In the genomic region with DNA sequence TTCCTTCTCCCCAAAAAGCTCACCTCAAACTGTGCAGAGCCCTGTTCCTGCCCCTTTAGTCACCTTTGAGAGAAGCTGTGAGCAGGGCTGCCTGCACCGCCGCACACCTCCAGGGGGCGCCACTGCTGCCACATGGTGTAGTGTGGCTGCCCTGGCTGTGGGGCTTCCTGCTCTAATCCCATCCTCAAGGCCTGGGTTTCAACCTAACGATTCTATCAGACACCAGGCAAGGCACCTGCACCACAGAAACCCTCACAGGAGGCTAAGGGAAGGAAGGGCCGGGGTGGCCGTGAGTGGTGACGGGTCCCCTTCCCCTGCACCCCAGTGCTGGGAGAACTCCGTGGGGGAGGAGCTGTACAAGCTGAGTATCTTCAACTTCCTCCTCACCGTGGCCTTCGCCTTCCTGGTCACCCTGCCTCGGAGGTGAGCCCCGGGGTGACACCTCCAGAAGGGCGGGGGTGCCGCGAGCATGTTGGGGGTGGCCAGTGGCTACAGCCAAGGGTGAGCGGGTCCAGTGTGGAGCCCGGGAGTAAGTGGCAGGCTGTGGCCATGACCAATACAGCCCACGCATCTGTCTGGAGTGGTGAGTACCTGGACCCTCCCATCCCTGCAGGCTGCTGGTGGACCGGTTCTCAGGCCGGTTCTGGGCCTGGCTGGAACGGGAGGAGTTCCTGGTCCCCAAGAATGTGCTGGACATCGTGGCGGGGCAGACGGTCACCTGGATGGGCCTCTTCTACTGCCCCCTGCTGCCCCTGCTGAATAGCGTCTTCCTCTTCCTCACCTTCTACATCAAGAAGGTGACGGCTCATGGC, we compare ENCODE assay signal across 1 cellular context.
TF ChIP-seq lines count a peak whose summit lies in the region.

No MANE protein-coding gene starts in this region.

TF ChIP-seq in HepG2, 621 proteins besides CTCF, POLR2A, EP300 and RAD21 (continued from another document and continues in another):
- TF ChIP-seq FOXO4 (CRISPR knock-in tag; conservative IDR thresholded peaks at IDR 0.05) (no peak), RBM39 (IDR thresholded peaks at IDR 0.05; ENCODE audit: low read depth, low read length, poor library complexity, severe bottlenecking) (peak; percentile 28), ZZZ3 (CRISPR knock-in tag; IDR thresholded peaks at IDR 0.05; ENCODE audit: borderline replicate concordance) (no peak), NR2C2 (CRISPR knock-in tag; IDR thresholded peaks at IDR 0.05; ENCODE audit: borderline replicate concordance) (0 out of 2 replicates have a peak, but pooled peaks have one; percentile 14), TEAD3 (CRISPR knock-in tag; optimal IDR thresholded peaks at IDR 0.05; ENCODE audit: borderline replicate concordance) (peak; percentile 72), TEF (CRISPR knock-in tag; IDR thresholded peaks at IDR 0.05) (no peak), ZNF280B (CRISPR knock-in tag; IDR thresholded peaks at IDR 0.05; ENCODE audit: borderline replicate concordance) (peak; percentile 18; the same call in 1 of the 2 replicates), TFAP4 (IDR thresholded peaks at IDR 0.05; ENCODE audit: borderline replicate concordance, low read depth) (peak; percentile 69; the same call in 1 of the 2 replicates), RBFOX2 (IDR thresholded peaks at IDR 0.05; ENCODE audit: low read depth, low read length) (no peak), ADNP (CRISPR knock-in tag; IDR thresholded peaks at IDR 0.05) (peak; percentile 100), KDM3A (CRISPR knock-in tag; IDR thresholded peaks at IDR 0.05; ENCODE audit: low read depth) (0 out of 2 replicates have a peak, but pooled peaks have one; percentile 14), ZNF737 (CRISPR knock-in tag; IDR thresholded peaks at IDR 0.05; ENCODE audit: borderline replicate concordance) (0 out of 2 replicates have a peak, but pooled peaks have one; percentile 22), HNF1A (IDR thresholded peaks at IDR 0.05; ENCODE audit: low read depth) (no peak), HNF1A (CRISPR knock-in tag; IDR thresholded peaks at IDR 0.05; ENCODE audit: borderline replicate concordance) (no peak), ZNF780A (CRISPR knock-in tag; IDR thresholded peaks at IDR 0.05) (0 out of 2 replicates have a peak, but pooled peaks have one; percentile 77), ZNF317 (CRISPR knock-in tag; IDR thresholded peaks at IDR 0.05) (0 out of 2 replicates have a peak, but pooled peaks have one; percentile 50)
- TF ChIP-seq, protein P1, sequence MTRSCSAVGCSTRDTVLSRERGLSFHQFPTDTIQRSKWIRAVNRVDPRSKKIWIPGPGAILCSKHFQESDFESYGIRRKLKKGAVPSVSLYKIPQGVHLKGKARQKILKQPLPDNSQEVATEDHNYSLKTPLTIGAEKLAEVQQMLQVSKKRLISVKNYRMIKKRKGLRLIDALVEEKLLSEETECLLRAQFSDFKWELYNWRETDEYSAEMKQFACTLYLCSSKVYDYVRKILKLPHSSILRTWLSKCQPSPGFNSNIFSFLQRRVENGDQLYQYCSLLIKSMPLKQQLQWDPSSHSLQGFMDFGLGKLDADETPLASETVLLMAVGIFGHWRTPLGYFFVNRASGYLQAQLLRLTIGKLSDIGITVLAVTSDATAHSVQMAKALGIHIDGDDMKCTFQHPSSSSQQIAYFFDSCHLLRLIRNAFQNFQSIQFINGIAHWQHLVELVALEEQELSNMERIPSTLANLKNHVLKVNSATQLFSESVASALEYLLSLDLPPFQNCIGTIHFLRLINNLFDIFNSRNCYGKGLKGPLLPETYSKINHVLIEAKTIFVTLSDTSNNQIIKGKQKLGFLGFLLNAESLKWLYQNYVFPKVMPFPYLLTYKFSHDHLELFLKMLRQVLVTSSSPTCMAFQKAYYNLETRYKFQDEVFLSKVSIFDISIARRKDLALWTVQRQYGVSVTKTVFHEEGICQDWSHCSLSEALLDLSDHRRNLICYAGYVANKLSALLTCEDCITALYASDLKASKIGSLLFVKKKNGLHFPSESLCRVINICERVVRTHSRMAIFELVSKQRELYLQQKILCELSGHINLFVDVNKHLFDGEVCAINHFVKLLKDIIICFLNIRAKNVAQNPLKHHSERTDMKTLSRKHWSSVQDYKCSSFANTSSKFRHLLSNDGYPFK (CRISPR knock-in tag; IDR thresholded peaks at IDR 0.05; ENCODE audit: borderline replicate concordance): peak; percentile 34
- TF ChIP-seq, protein P2, sequence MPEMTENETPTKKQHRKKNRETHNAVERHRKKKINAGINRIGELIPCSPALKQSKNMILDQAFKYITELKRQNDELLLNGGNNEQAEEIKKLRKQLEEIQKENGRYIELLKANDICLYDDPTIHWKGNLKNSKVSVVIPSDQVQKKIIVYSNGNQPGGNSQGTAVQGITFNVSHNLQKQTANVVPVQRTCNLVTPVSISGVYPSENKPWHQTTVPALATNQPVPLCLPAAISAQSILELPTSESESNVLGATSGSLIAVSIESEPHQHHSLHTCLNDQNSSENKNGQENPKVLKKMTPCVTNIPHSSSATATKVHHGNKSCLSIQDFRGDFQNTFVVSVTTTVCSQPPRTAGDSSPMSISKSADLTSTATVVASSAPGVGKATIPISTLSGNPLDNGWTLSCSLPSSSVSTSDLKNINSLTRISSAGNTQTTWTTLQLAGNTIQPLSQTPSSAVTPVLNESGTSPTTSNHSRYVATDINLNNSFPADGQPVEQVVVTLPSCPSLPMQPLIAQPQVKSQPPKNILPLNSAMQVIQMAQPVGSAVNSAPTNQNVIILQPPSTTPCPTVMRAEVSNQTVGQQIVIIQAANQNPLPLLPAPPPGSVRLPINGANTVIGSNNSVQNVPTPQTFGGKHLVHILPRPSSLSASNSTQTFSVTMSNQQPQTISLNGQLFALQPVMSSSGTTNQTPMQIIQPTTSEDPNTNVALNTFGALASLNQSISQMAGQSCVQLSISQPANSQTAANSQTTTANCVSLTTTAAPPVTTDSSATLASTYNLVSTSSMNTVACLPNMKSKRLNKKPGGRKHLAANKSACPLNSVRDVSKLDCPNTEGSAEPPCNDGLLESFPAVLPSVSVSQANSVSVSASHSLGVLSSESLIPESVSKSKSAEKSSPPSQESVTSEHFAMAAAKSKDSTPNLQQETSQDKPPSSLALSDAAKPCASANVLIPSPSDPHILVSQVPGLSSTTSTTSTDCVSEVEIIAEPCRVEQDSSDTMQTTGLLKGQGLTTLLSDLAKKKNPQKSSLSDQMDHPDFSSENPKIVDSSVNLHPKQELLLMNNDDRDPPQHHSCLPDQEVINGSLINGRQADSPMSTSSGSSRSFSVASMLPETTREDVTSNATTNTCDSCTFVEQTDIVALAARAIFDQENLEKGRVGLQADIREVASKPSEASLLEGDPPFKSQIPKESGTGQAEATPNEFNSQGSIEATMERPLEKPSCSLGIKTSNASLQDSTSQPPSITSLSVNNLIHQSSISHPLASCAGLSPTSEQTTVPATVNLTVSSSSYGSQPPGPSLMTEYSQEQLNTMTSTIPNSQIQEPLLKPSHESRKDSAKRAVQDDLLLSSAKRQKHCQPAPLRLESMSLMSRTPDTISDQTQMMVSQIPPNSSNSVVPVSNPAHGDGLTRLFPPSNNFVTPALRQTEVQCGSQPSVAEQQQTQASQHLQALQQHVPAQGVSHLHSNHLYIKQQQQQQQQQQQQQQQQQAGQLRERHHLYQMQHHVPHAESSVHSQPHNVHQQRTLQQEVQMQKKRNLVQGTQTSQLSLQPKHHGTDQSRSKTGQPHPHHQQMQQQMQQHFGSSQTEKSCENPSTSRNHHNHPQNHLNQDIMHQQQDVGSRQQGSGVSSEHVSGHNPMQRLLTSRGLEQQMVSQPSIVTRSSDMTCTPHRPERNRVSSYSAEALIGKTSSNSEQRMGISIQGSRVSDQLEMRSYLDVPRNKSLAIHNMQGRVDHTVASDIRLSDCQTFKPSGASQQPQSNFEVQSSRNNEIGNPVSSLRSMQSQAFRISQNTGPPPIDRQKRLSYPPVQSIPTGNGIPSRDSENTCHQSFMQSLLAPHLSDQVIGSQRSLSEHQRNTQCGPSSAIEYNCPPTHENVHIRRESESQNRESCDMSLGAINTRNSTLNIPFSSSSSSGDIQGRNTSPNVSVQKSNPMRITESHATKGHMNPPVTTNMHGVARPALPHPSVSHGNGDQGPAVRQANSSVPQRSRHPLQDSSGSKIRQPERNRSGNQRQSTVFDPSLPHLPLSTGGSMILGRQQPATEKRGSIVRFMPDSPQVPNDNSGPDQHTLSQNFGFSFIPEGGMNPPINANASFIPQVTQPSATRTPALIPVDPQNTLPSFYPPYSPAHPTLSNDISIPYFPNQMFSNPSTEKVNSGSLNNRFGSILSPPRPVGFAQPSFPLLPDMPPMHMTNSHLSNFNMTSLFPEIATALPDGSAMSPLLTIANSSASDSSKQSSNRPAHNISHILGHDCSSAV (CRISPR knock-in tag; IDR thresholded peaks at IDR 0.05; ENCODE audit: borderline replicate concordance): no peak
- TF ChIP-seq, protein P3, sequence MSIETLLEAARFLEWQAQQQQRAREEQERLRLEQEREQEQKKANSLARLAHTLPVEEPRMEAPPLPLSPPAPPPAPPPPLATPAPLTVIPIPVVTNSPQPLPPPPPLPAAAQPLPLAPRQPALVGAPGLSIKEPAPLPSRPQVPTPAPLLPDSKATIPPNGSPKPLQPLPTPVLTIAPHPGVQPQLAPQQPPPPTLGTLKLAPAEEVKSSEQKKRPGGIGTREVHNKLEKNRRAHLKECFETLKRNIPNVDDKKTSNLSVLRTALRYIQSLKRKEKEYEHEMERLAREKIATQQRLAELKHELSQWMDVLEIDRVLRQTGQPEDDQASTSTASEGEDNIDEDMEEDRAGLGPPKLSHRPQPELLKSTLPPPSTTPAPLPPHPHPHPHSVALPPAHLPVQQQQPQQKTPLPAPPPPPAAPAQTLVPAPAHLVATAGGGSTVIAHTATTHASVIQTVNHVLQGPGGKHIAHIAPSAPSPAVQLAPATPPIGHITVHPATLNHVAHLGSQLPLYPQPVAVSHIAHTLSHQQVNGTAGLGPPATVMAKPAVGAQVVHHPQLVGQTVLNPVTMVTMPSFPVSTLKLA (IDR thresholded peaks at IDR 0.05): no peak
- TF ChIP-seq, protein P4, sequence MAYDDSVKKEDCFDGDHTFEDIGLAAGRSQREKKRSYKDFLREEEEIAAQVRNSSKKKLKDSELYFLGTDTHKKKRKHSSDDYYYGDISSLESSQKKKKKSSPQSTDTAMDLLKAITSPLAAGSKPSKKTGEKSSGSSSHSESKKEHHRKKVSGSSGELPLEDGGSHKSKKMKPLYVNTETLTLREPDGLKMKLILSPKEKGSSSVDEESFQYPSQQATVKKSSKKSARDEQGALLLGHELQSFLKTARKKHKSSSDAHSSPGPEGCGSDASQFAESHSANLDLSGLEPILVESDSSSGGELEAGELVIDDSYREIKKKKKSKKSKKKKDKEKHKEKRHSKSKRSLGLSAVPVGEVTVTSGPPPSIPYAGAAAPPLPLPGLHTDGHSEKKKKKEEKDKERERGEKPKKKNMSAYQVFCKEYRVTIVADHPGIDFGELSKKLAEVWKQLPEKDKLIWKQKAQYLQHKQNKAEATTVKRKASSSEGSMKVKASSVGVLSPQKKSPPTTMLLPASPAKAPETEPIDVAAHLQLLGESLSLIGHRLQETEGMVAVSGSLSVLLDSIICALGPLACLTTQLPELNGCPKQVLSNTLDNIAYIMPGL (CRISPR knock-in tag; IDR thresholded peaks at IDR 0.05; ENCODE audit: borderline replicate concordance in 1 of 2, low read depth in 1 of 2): peak in 1 of 2 experiments; percentile 66
